Comparison of ENCODE assay signal across 8 cellular contexts in genomic region chr5:168219515-168220410, GRCh38.
DNase-seq lines count a peak whose midpoint lies in the region; ATAC-seq and TF ChIP-seq lines count a peak whose summit lies in the region.

No MANE protein-coding gene starts in this region.

- CTCF ChIA-PET in activated naive CD4-positive, alpha-beta T cell treated with anti-CD3 and anti-CD28 coated beads, Interleukin-2, amount 10 ng/mL, durations not matched to agents 7 days and 5 days (lab: Charles Lee) = interaction anchor here (0.6 to 3.8 kb wide), 17 partner anchors 10 to 526 kb away, joined by 3 to 30 read pairs (median 3); no protein-coding TSS in a partner anchor

- H3K4me1 Mint-ChIP-seq in activated naive CD4-positive, alpha-beta T cell treated with anti-CD3 and anti-CD28 coated beads, Interleukin-2, amount 10 ng/mL, durations not matched to agents 7 days and 5 days = peaks cover 6% of the 10 kb centered on the region

- no peak overlapping the region for H3K4me3 ChIP-seq in ovary

- H3K36me3 ChIP-seq in ovary = no peaks in the 10 kb centered on the region

- no peaks in the 10 kb centered on the region for H3K4me1 ChIP-seq in ovary (ENCODE audit: insufficient read depth)

- H3K27ac ChIP-seq in ovary = no peak overlapping the region

- H3K36me3 Mint-ChIP-seq in activated naive CD4-positive, alpha-beta T cell treated with anti-CD3 and anti-CD28 coated beads, Interleukin-2, amount 10 ng/mL, durations not matched to agents 7 days and 5 days = no peaks in the 10 kb centered on the region

- no peaks in the 10 kb centered on the region for H3K9me3 Mint-ChIP-seq in activated naive CD4-positive, alpha-beta T cell treated with anti-CD3 and anti-CD28 coated beads, Interleukin-2, amount 10 ng/mL, durations not matched to agents 7 days and 5 days

- H3K27ac Mint-ChIP-seq in activated naive CD4-positive, alpha-beta T cell treated with anti-CD3 and anti-CD28 coated beads, Interleukin-2, amount 10 ng/mL, durations not matched to agents 7 days and 5 days = no peak overlapping the region

- H3K4me3 Mint-ChIP-seq in activated naive CD4-positive, alpha-beta T cell treated with anti-CD3 and anti-CD28 coated beads, Interleukin-2, amount 10 ng/mL, durations not matched to agents 7 days and 5 days = no peak overlapping the region

- no peak for TF ChIP-seq EP300 in ovary (IDR thresholded peaks at IDR 0.05)

- no peak for TF ChIP-seq POLR2A in ovary (IDR thresholded peaks at IDR 0.05)

- no peaks in the 10 kb centered on the region for H3K9me3 ChIP-seq in ovary

- H3K27me3 ChIP-seq in ovary = no peaks in the 10 kb centered on the region

- TF ChIP-seq CTCF in GM20000 (IDR thresholded peaks at IDR 0.05; ENCODE audit: extremely low read depth, missing control alignments) (peak; percentile 82), ovary (IDR thresholded peaks at IDR 0.05) (peak in 2 of 3 donors; percentile 54 to 79)

- ATAC-seq in HG03521 (IDR thresholded peaks at IDR 0.05; ENCODE audit: unreplicated experiment) = peak; percentile 74

- intact Hi-C loops in ovary (cut with DNase I) = loop anchor here (10.0 kb wide), 2 partner anchors 495 to 505 kb away; no protein-coding TSS in a partner anchor

- peaks cover 31% of the 10 kb centered on the region for H3K27me3 Mint-ChIP-seq in activated naive CD4-positive, alpha-beta T cell treated with anti-CD3 and anti-CD28 coated beads, Interleukin-2, amount 10 ng/mL, durations not matched to agents 7 days and 5 days

- DNase-seq in DMS79 treated with DMSO at 0.1 percent for 48 hours (lab: John Stamatoyannopoulos, UW) (peak; percentile 4), DMS79 (lab: John Stamatoyannopoulos, UW) (no peak), GM20000 (ENCODE audit: low spot score) (peak; percentile 75), NCI-H774 (lab: John Stamatoyannopoulos, UW) (peak; percentile 56), glomerular visceral epithelial cell (ENCODE audit: extremely low spot score) (peak; percentile 76), ovary (peak in 2 of 5 donors; percentile 19 to 42)
- DNase-seq in activated naive CD4-positive, alpha-beta T cell treated with anti-CD3 and anti-CD28 coated beads, Interleukin-2, amount 10 ng/mL, durations not matched to agents 7 days and 5 days = peak; percentile 62

- 22 to 23% (median 23%) methylated on average over 8 of the region's 8 CpGs for WGBS in ovary, 3 donors
